Comparison of ENCODE assay signal across 8 cellular contexts in the genomic region with DNA sequence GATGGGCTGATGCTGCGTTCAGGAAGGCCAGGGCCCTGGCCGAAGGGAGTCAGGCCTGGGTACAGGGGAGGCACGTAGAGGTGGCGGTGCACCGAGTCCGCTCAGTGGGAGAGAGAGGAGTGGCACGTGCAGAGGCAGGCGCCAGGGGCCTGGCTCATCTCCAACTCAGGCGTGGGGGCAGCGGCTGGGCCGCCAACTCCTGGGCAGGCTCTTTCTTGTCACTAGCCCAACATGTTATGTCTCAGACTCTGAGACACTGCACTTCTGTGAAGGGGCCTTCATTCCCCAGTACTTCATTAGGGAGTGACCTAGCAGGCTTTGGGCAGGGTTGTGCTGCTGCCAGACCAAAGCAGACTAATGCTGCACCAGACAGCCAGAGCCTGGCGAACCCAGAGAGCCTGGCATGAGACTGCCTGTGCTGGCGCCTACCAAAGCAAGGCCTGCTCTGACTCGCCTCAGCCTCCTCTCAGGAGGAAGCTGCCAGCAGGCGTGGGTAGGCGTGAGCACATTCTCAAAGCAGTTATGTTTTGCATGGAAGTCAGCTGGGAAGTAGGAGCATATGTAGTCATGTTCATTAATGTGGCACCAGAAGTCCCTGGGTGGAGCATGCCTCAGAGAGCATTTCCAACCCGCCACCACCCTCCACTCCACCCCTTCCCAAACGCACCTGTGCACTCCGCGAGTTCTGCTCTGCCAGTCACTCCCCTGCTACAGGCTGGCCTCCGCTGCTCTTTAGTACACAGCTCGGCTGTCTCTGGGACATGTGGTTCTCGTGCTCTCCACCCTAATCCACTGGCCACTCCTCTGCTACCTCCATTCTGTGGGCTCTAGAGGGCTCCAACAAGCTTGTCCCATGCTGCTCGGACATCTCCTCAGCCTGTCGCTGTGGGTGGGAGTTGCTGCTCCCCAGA. TPM values are rescaled to one million over a fixed set of nuclear protein-coding genes. Genes with fewer than 3 reads are reported as not detected.
DNase-seq lines count a peak whose midpoint lies in the region; ATAC-seq and TF ChIP-seq lines count a peak whose summit lies in the region.

No MANE protein-coding gene starts in this region.

- H3K4me3 ChIP-seq in esophagus squamous epithelium, result peak overlapping the region in 1 of 4 donors; percentile 1

- peaks cover 6 to 37% (median 7%) of the 10 kb centered on the region in 3 donors for H3K36me3 ChIP-seq in esophagus squamous epithelium

- TF ChIP-seq CTCF in esophagus squamous epithelium (IDR thresholded peaks at IDR 0.05), result no peak

- ATAC-seq in HG03571 (IDR thresholded peaks at IDR 0.05; ENCODE audit: unreplicated experiment) (no peak), HG03432 (IDR thresholded peaks at IDR 0.05; ENCODE audit: unreplicated experiment) (no peak)

- peaks cover 15 to 55% (median 22%) of the 10 kb centered on the region in 3 donors for H3K4me1 ChIP-seq in esophagus squamous epithelium

- H3K27ac ChIP-seq in esophagus squamous epithelium, result peak overlapping the region; percentile 84 to 93 (median 87)

- intact Hi-C loops in esophagus squamous epithelium (cut with DNase I), result no loop called here

- no peaks in the 10 kb centered on the region for H3K27me3 ChIP-seq in esophagus squamous epithelium

- TF ChIP-seq POLR2A in esophagus squamous epithelium (IDR thresholded peaks at IDR 0.05), result no peak

- DNase-seq in GM04504 (ENCODE audit: low read depth), result peak; percentile 66
- peak; percentile 91 for DNase-seq in NCI-H526 treated with DMSO at 0.1 percent for 48 hours (lab: John Stamatoyannopoulos, UW)
- no peak for DNase-seq in esophagus squamous epithelium (lab: John Stamatoyannopoulos, UW)
- peak in 44 of 56 donors; percentile 23 to 96 (median 70) for DNase-seq in nucleus accumbens (lab: John Stamatoyannopoulos, UW)
- no peak for DNase-seq in activated T-cell treated with anti-CD3 and anti-CD28 coated beads, Interleukin-2, amount 50 U/mL, for 48 hours
- DNase-seq in stimulated activated CD4-positive, alpha-beta T cell treated with anti-CD3 and anti-CD28 coated beads, Interleukin-4, amount 100 ng/mL, for 1 hour, result no peak

- 16 to 53% methylated on average over 18 to 21 of the region's 25 CpGs for WGBS in esophagus squamous epithelium, 2 donors

- no peaks in the 10 kb centered on the region for H3K9me3 ChIP-seq in esophagus squamous epithelium

RNA-seq across cellular contexts. Expression of a gene that starts 9.7 kb away (rescaled TPM):
- 100 to 1,000 TPM in 1 of 4 donors, 10 to 100 TPM in 3; 27.2 to 204 (median 37.6) TPM for total RNA-seq in esophagus squamous epithelium

RNA-seq across cellular contexts. Expression of a gene that starts 16.0 kb away (rescaled TPM):
- total RNA-seq in esophagus squamous epithelium, result 10 to 100 TPM in 2 of 4 donors, 1 to 10 TPM in 2; 7.7 to 20.6 (median 9.9) TPM

RNA-seq across cellular contexts. Expression of a gene that starts 49.5 kb away (rescaled TPM):
- 10 to 100 TPM; 24.8 to 32.4 (median 28.5) TPM for total RNA-seq in esophagus squamous epithelium

RNA-seq across cellular contexts. Expression of a gene that starts 49.8 kb away (rescaled TPM):
- total RNA-seq in esophagus squamous epithelium, result 10 to 100 TPM; 18.2 to 28.7 (median 22.7) TPM

Comparison
In these comparisons a context has a peak if more than half of its experiments do, and no peak if none do; other contexts are left out.
1. DNase-seq: peak in GM04504 (single experiment), NCI-H526 treated with DMSO at 0.1 percent for 48 hours (single experiment) and nucleus accumbens (44 of 56); none in esophagus squamous epithelium (single experiment), activated T-cell treated with anti-CD3 and anti-CD28 coated beads, Interleukin-2, amount 50 U/mL, for 48 hours (0 of 2) and stimulated activated CD4-positive, alpha-beta T cell treated with anti-CD3 and anti-CD28 coated beads, Interleukin-4, amount 100 ng/mL, for 1 hour (single experiment).